Comparison of ENCODE assay signal across 9 cellular contexts in genomic region chr16:88920618-88921602, GRCh38. TPM values are rescaled to one million over a fixed set of nuclear protein-coding genes. Genes with fewer than 3 reads are reported as not detected.
DNase-seq lines count a peak whose midpoint lies in the region; ATAC-seq and TF ChIP-seq lines count a peak whose summit lies in the region.
"Had no signal": no experiment of that assay in that cellular context is flagged by ENCODE, and none has a peak within 500 bp of the region (broad histone marks: within the 10 kb centered on the region; RNA-seq: fewer than 3 reads in every experiment).

No MANE protein-coding gene starts in this region.

- peaks cover 0 to 7% of the 10 kb centered on the region in 2 donors for H3K9me3 ChIP-seq in neuronal stem cell (replicated peaks in 1 of 2; ENCODE audit: control insufficient read depth in 2 of 2, insufficient read depth in 1 of 2, low read depth in 1 of 2, low read length in 2 of 2)
- H3K9me3 ChIP-seq: ascending aorta had no signal

- no peak for ATAC-seq in GM19023 (IDR thresholded peaks at IDR 0.05; ENCODE audit: unreplicated experiment)

- peaks cover 42% of the 10 kb centered on the region for H3K36me3 Mint-ChIP-seq in dendritic cell treated with granulocyte-macrophage colony-stimulating factor and Interleukin-4, amounts not matched to agents 40 ng/mL and 50 ng/mL, for 4 days (ENCODE audit: low read depth)

- H2BK12ac ChIP-seq in neuronal stem cell (ENCODE audit: low read length), result peak overlapping the region; percentile 2

- H3K79me1 ChIP-seq in neuronal stem cell (ENCODE audit: low read depth, low read length), result no peaks in the 10 kb centered on the region

- no peak overlapping the region for H2AFZ ChIP-seq in neuronal stem cell (ENCODE audit: low read length)

- H3K4ac ChIP-seq in neuronal stem cell (ENCODE audit: low read length), result no peak overlapping the region

- H3K27me3 Mint-ChIP-seq in dendritic cell treated with granulocyte-macrophage colony-stimulating factor and Interleukin-4, amounts not matched to agents 40 ng/mL and 50 ng/mL, for 4 days, result peaks cover 9% of the 10 kb centered on the region

- no peaks in the 10 kb centered on the region for H3K36me3 ChIP-seq in neuronal stem cell (replicated peaks in 1 of 2; ENCODE audit: control insufficient read depth in 2 of 2, insufficient read depth in 2 of 2, low read length in 2 of 2)
- H3K36me3 ChIP-seq: ascending aorta had no signal

- H3K4me3 ChIP-seq in LNCaP clone FGC (ENCODE audit: low read depth, low read length), result no peak overlapping the region
- H3K4me3 ChIP-seq in neuronal stem cell (ENCODE audit: low read length in 2 of 2), result no peak overlapping the region

- no peak overlapping the region for H3K14ac ChIP-seq in neuronal stem cell (ENCODE audit: low read length)

- no peak overlapping the region for H3K9ac ChIP-seq in neuronal stem cell (ENCODE audit: low read depth, low read length, poor library complexity)

- no peak overlapping the region for H4K91ac ChIP-seq in neuronal stem cell (ENCODE audit: low read depth, low read length, poor library complexity)

- no peak overlapping the region for H2BK15ac ChIP-seq in neuronal stem cell (ENCODE audit: low read length)

- peaks cover 56% of the 10 kb centered on the region for H3K4me1 Mint-ChIP-seq in dendritic cell treated with granulocyte-macrophage colony-stimulating factor and Interleukin-4, amounts not matched to agents 40 ng/mL and 50 ng/mL, for 4 days (ENCODE audit: low read depth)

- no CpG with 5 or more reads among the region's 28 CpGs for WGBS in neuronal stem cell (ENCODE audit: extremely low coverage in 2 of 2, insufficient read length in 2 of 2, insufficient replicate concordance in 1 of 2), 2 donors

- no peak overlapping the region for H4K8ac ChIP-seq in neuronal stem cell (ENCODE audit: low read depth, low read length)

- H3K4me2 ChIP-seq in neuronal stem cell (ENCODE audit: insufficient read depth, low read length, poor library complexity, severe bottlenecking), result no peak overlapping the region

- peaks cover 13 to 26% of the 10 kb centered on the region in 2 donors for H3K4me1 ChIP-seq in neuronal stem cell (ENCODE audit: control insufficient read depth in 2 of 2, insufficient read depth in 1 of 2, low read depth in 1 of 2, low read length in 2 of 2)

- H3K18ac ChIP-seq in neuronal stem cell (ENCODE audit: low read length), result no peak overlapping the region

- H2AK5ac ChIP-seq in neuronal stem cell (ENCODE audit: low read depth, low read length), result peak overlapping the region; percentile 81

- TF ChIP-seq CTCF in LNCaP clone FGC (IDR thresholded peaks at IDR 0.05; ENCODE audit: control insufficient read depth, extremely low read depth, insufficient read depth), result no peak

- H3K9me3 Mint-ChIP-seq in dendritic cell treated with granulocyte-macrophage colony-stimulating factor and Interleukin-4, amounts not matched to agents 40 ng/mL and 50 ng/mL, for 4 days, result no peaks in the 10 kb centered on the region

- no peak overlapping the region for H2BK120ac ChIP-seq in neuronal stem cell (ENCODE audit: low read depth, low read length)

- peak; percentile 93 for DNase-seq in DMS 273 (lab: John Stamatoyannopoulos, UW; ENCODE audit: unreplicated experiment)
- DNase-seq in LNCaP clone FGC (ENCODE audit: low read depth), result peak; percentile 14
- DNase-seq in neuronal stem cell (ENCODE audit: low spot score), result no peak
- DNase-seq in NCI-H345 treated with DMSO at 0.1 percent for 48 hours (lab: John Stamatoyannopoulos, UW; ENCODE audit: unreplicated experiment), result no peak
- DNase-seq in caudate nucleus (lab: John Stamatoyannopoulos, UW), result no peak
- no peak for DNase-seq in NOMO-1 (lab: John Stamatoyannopoulos, UW; ENCODE audit: unreplicated experiment in 2 of 2)

- H3K27ac Mint-ChIP-seq in dendritic cell treated with granulocyte-macrophage colony-stimulating factor and Interleukin-4, amounts not matched to agents 40 ng/mL and 50 ng/mL, for 4 days, result peak overlapping the region; percentile 85

- H3K27ac ChIP-seq in neuronal stem cell (replicated peaks; ENCODE audit: low read length), result no peak overlapping the region
- H3K27ac ChIP-seq in caudate nucleus (ENCODE audit: low read depth, low read length), result no peak overlapping the region

- intact Hi-C loops in dendritic cell treated with granulocyte-macrophage colony-stimulating factor and Interleukin-4, amounts not matched to agents 40 ng/mL and 50 ng/mL, for 4 days (cut with micrococcal nuclease), result no loop called here

- no peak overlapping the region for H2BK5ac ChIP-seq in neuronal stem cell (ENCODE audit: low read length)

- H3K4me3 Mint-ChIP-seq in dendritic cell treated with granulocyte-macrophage colony-stimulating factor and Interleukin-4, amounts not matched to agents 40 ng/mL and 50 ng/mL, for 4 days, result peak overlapping the region; percentile 51

- H3K23ac ChIP-seq in neuronal stem cell (ENCODE audit: low read depth, low read length, poor library complexity), result peak overlapping the region; percentile 25

- H3K27me3 ChIP-seq in neuronal stem cell (ENCODE audit: control insufficient read depth in 3 of 3, insufficient read depth in 3 of 3, low read depth in 1 of 3, low read length in 3 of 3), result peaks cover 0 to 50% (median 0%) of the 10 kb centered on the region in 3 experiments
- H3K27me3 ChIP-seq: ascending aorta had no signal

RNA-seq across cellular contexts. Expression of gene PABPN1L, which starts 54.5 kb away (rescaled TPM):
- not detected for polyA plus RNA-seq in neuronal stem cell (2013, experiment 1 of 2)
- polyA plus RNA-seq in neuronal stem cell (2013, experiment 2 of 2), result not detected

RNA-seq across cellular contexts. Expression of gene CBFA2T3, which starts 56.1 kb away (rescaled TPM):
- polyA plus RNA-seq in neuronal stem cell (2013, experiment 1 of 2), result 8.3 TPM
- 8.0 TPM for polyA plus RNA-seq in neuronal stem cell (2013, experiment 2 of 2)

Comparison
In these comparisons a context has a peak if more than half of its experiments do, and no peak if none do; other contexts are left out.
1. DNase-seq: peak in DMS 273 (single experiment) and LNCaP clone FGC (single experiment); none in neuronal stem cell (single experiment), NCI-H345 treated with DMSO at 0.1 percent for 48 hours (single experiment), caudate nucleus (0 of 61) and NOMO-1 (0 of 2).